In genomic region chr9:13705913-13706312, GRCh38 we compare ENCODE assay signal across 13 cellular contexts.
DNase-seq lines count a peak whose midpoint lies in the region; ATAC-seq and TF ChIP-seq lines count a peak whose summit lies in the region.
"Had no signal": no experiment of that assay in that cellular context is flagged by ENCODE, and none has a peak within 500 bp of the region (broad histone marks: within the 10 kb centered on the region; RNA-seq: fewer than 3 reads in every experiment).

No MANE protein-coding gene starts in this region.

- peak; percentile 23 to 61 for ATAC-seq in lower lobe of right lung
- ATAC-seq: left colon had no signal

- H3K4me1 Mint-ChIP-seq in endodermal cell, result peaks cover 6% of the 10 kb centered on the region
- H3K4me1 Mint-ChIP-seq: activated CD4-positive, alpha-beta T cell treated with anti-CD3 and anti-CD28 coated beads, Interleukin-2, amount 10 ng/mL, durations not matched to agents 24 days and 14 days; IgD-negative memory B cell had no signal

- H3K36me3 ChIP-seq in endodermal cell (ENCODE audit: control insufficient read depth, insufficient read depth, low read length) (no peaks in the 10 kb centered on the region), lower lobe of right lung (no peaks in the 10 kb centered on the region), testis (ENCODE audit: low read depth, missing control alignments) (no peaks in the 10 kb centered on the region)

- CTCF ChIA-PET in RWPE1 (lab: Yijun Ruan, JAX), result interaction anchor here (0.6 kb wide), 1 partner anchor 142 kb away, joined by 4 read pairs; no protein-coding TSS in a partner anchor

- H3K27me3 ChIP-seq in endodermal cell (ENCODE audit: control insufficient read depth, insufficient read depth, low read length, poor library complexity, severe bottlenecking) (no peaks in the 10 kb centered on the region), lower lobe of right lung (ENCODE audit: low read depth) (no peaks in the 10 kb centered on the region), testis (no peaks in the 10 kb centered on the region)

- no peaks in the 10 kb centered on the region for H3K4me1 ChIP-seq in endodermal cell (ENCODE audit: control insufficient read depth, insufficient read depth, low read length)
- no peaks in the 10 kb centered on the region for H3K4me1 ChIP-seq in lower lobe of right lung
- no peaks in the 10 kb centered on the region for H3K4me1 ChIP-seq in testis

- H3K4me3 ChIP-seq in endodermal cell (ENCODE audit: low read length) (no peak overlapping the region), lower lobe of right lung (no peak overlapping the region), testis (no peak overlapping the region)

- no peaks in the 10 kb centered on the region for H3K27me3 Mint-ChIP-seq in endodermal cell (ENCODE audit: insufficient read depth)
- H3K27me3 Mint-ChIP-seq: activated CD4-positive, alpha-beta T cell treated with anti-CD3 and anti-CD28 coated beads, Interleukin-2, amount 10 ng/mL, durations not matched to agents 24 days and 14 days; IgD-negative memory B cell had no signal

- TF ChIP-seq CTCF in endodermal cell (conservative IDR thresholded peaks at IDR 0.05) (no peak), lower lobe of right lung (IDR thresholded peaks at IDR 0.05) (no peak), testis (IDR thresholded peaks at IDR 0.05) (no peak), RWPE1 (conservative IDR thresholded peaks at IDR 0.05; ENCODE audit: low read depth) (no peak)

- H3K27ac ChIP-seq in endodermal cell (ENCODE audit: low read depth, low read length) (peak overlapping the region; percentile 12), lower lobe of right lung (no peak overlapping the region), testis (peak overlapping the region in 1 of 2 donors; percentile 64), RWPE1 (no peak overlapping the region)

- H3K9me3 ChIP-seq in endodermal cell (ENCODE audit: control insufficient read depth, low read length) (no peaks in the 10 kb centered on the region), lower lobe of right lung (no peaks in the 10 kb centered on the region), testis (no peaks in the 10 kb centered on the region)

- peak overlapping the region; percentile 20 for H3K27ac Mint-ChIP-seq in endodermal cell
- H3K27ac Mint-ChIP-seq: activated CD4-positive, alpha-beta T cell treated with anti-CD3 and anti-CD28 coated beads, Interleukin-2, amount 10 ng/mL, durations not matched to agents 24 days and 14 days; activated naive CD4-positive, alpha-beta T cell treated with anti-CD3 and anti-CD28 coated beads for 36 hours; IgD-negative memory B cell had no signal

- DNase-seq in NCI-H2171 treated with DMSO at 0.1 percent for 48 hours (lab: John Stamatoyannopoulos, UW) (peak; percentile 80), endodermal cell (no peak), lower lobe of right lung (no peak), testis (peak; percentile 68), RWPE1 (ENCODE audit: low spot score) (no peak), DMS79 treated with DMSO at 0.1 percent for 48 hours (lab: John Stamatoyannopoulos, UW) (no peak), NCI-H2196 (lab: John Stamatoyannopoulos, UW; ENCODE audit: unreplicated experiment) (no peak)
- DNase-seq: activated CD4-positive, alpha-beta T cell treated with anti-CD3 and anti-CD28 coated beads, Interleukin-2, amount 10 ng/mL, durations not matched to agents 24 days and 14 days; activated naive CD4-positive, alpha-beta T cell treated with anti-CD3 and anti-CD28 coated beads for 36 hours; DMS153; stimulated activated CD4-positive, alpha-beta T cell treated with anti-CD3 and anti-CD28 coated beads, Interleukin-12 subunit alpha, Interleukin-12 subunit beta, amount 100 ng/mL, for 4 hours had no signal

- intact Hi-C loops in lower lobe of right lung (cut with DNase I), result no loop called here
- intact Hi-C loops in testis (cut with DNase I; ENCODE audit: low total_unique reads), result no loop called here

- H3K36me3 Mint-ChIP-seq in endodermal cell (ENCODE audit: low read depth), result no peaks in the 10 kb centered on the region
- H3K36me3 Mint-ChIP-seq: IgD-negative memory B cell had no signal

- H3K9ac ChIP-seq in endodermal cell (ENCODE audit: extremely low read depth, low read length, poor library complexity, severe bottlenecking), result no peak overlapping the region

- WGBS in endodermal cell (ENCODE audit: insufficient coverage in 1 of 2, insufficient read length in 1 of 2), 2 experiments, result 67 to 71% methylated on average over 6 of the region's 6 CpGs
- 40 to 45% methylated on average over 6 of the region's 6 CpGs for WGBS in testis, 2 donors

- TF ChIP-seq POLR2A in testis (IDR thresholded peaks at IDR 0.05), result no peak

- POLR2A ChIA-PET in RWPE1 (lab: Yijun Ruan, JAX; ENCODE audit: low non-redundant PET), result no interaction called here

- no peak overlapping the region for H3K4me3 Mint-ChIP-seq in endodermal cell
- H3K4me3 Mint-ChIP-seq: activated CD4-positive, alpha-beta T cell treated with anti-CD3 and anti-CD28 coated beads, Interleukin-2, amount 10 ng/mL, durations not matched to agents 24 days and 14 days; activated naive CD4-positive, alpha-beta T cell treated with anti-CD3 and anti-CD28 coated beads for 36 hours; IgD-negative memory B cell had no signal

- H3K9me3 Mint-ChIP-seq in endodermal cell, result peaks cover 5% of the 10 kb centered on the region

Comparison
In these comparisons a context has a peak if more than half of its experiments do, and no peak if none do; other contexts are left out.
1. DNase-seq: peak in NCI-H2171 treated with DMSO at 0.1 percent for 48 hours (single experiment) and testis (single experiment); none in endodermal cell (single experiment), lower lobe of right lung (single experiment), RWPE1 (single experiment), DMS79 treated with DMSO at 0.1 percent for 48 hours (single experiment) and NCI-H2196 (single experiment).